ENCODE assay signal across 23 cellular contexts in genomic region chr7:51318001-51318400, GRCh38. TPM values are rescaled to one million over a fixed set of nuclear protein-coding genes. Genes with fewer than 3 reads are reported as not detected.
DNase-seq lines count a peak whose midpoint lies in the region; TF ChIP-seq lines count a peak whose summit lies in the region.
"Had no signal": no experiment of that assay in that cellular context is flagged by ENCODE, and none has a peak within 500 bp of the region (broad histone marks: within the 10 kb centered on the region; RNA-seq: fewer than 3 reads in every experiment).

No MANE protein-coding gene starts in this region.

- CTCF ChIA-PET in MCF 10A (lab: Yijun Ruan, JAX) (interaction anchor here (0.5 to 0.8 kb wide), 3 partner anchors 37 to 653 kb away, joined by 3 to 4 read pairs (median 3); no protein-coding TSS in a partner anchor), mammary epithelial cell (lab: Charles Lee; ENCODE audit: low non-redundant PET) (no interaction called here)

- H2BK15ac ChIP-seq in mesendoderm (replicated peaks; ENCODE audit: low read depth) = no peak overlapping the region

- H3K9me3 ChIP-seq in mammary epithelial cell (replicated peaks; ENCODE audit: insufficient read depth, low read length) (no peaks in the 10 kb centered on the region), endodermal cell (ENCODE audit: control insufficient read depth, low read length) (no peaks in the 10 kb centered on the region), transverse colon (no peaks in the 10 kb centered on the region)
- H3K9me3 ChIP-seq: mucosa of descending colon had no signal

- in situ Hi-C loops in mammary epithelial cell (cut with MboI; ENCODE audit: low sequenced_read_pairs in 2 of 2) (no loop called here), transverse colon (cut with MboI; ENCODE audit: low pct_ligation_motif_present in 1 of 4, low pct_unique_long_range_greater_than_20kb in 1 of 4, low sequenced_read_pairs in 3 of 4) (no loop called here)

- H2AK5ac ChIP-seq in mesendoderm (ENCODE audit: low read length) = no peak overlapping the region

- no peak overlapping the region for H2AFZ ChIP-seq in mammary epithelial cell (ENCODE audit: low read depth, low read length)

- H3K4me3 Mint-ChIP-seq in MCF 10A (ENCODE audit: unreplicated experiment) (peak overlapping the region; percentile 85), endodermal cell (peak overlapping the region; percentile 78), nephron (peak overlapping the region; percentile 81 to 89 (median 85))

- H3K9me3 Mint-ChIP-seq in MCF 10A (ENCODE audit: unreplicated experiment) (no peaks in the 10 kb centered on the region), endodermal cell (no peaks in the 10 kb centered on the region), nephron (no peaks in the 10 kb centered on the region)

- H3K27ac ChIP-seq in mammary epithelial cell (ENCODE audit: insufficient read depth, low read depth, low read length) (no peak overlapping the region), endodermal cell (ENCODE audit: low read depth, low read length) (no peak overlapping the region), transverse colon (peak overlapping the region in 3 of 4 donors; percentile 79 to 88 (median 85)), mesendoderm (ENCODE audit: low read depth, low read length) (no peak overlapping the region)
- H3K27ac ChIP-seq: cardiac muscle cell, epithelial cell of prostate had no signal

- no peak overlapping the region for H3K4me3 ChIP-seq in mammary epithelial cell (replicated peaks in 1 of 3; ENCODE audit: insufficient read depth in 1 of 3, low read depth in 2 of 3, low read length in 3 of 3)
- H3K4me3 ChIP-seq in endodermal cell (ENCODE audit: low read length) = no peak overlapping the region
- H3K4me3 ChIP-seq in transverse colon = peak overlapping the region in 1 of 4 donors; percentile 64
- no peak overlapping the region for H3K4me3 ChIP-seq in mesendoderm (ENCODE audit: low read length)
- H3K4me3 ChIP-seq: mucosa of descending colon had no signal

- POLR2A ChIA-PET in MCF 10A (lab: Yijun Ruan, JAX) = interaction anchor here (1.0 kb wide), 1 partner anchor 37 kb away, joined by 3 read pairs; no protein-coding TSS in a partner anchor

- H3K56ac ChIP-seq in mesendoderm (ENCODE audit: low read length) = no peak overlapping the region

- no peaks in the 10 kb centered on the region for H4K20me1 ChIP-seq in mammary epithelial cell (ENCODE audit: insufficient read depth, low read length)

- H3K4me2 ChIP-seq in mammary epithelial cell (ENCODE audit: insufficient read depth, low read depth, low read length) (no peak overlapping the region), mesendoderm (ENCODE audit: low read length) (no peak overlapping the region)

- no peak overlapping the region for H3K9ac ChIP-seq in mammary epithelial cell (ENCODE audit: insufficient read depth, low read length)
- no peak overlapping the region for H3K9ac ChIP-seq in endodermal cell (ENCODE audit: extremely low read depth, low read length, poor library complexity, severe bottlenecking)
- H3K9ac ChIP-seq in mesendoderm (ENCODE audit: low read length) = no peak overlapping the region

- H3K27me3 ChIP-seq in mammary epithelial cell (ENCODE audit: insufficient read depth, low read length) = peaks cover 11% of the 10 kb centered on the region
- H3K27me3 ChIP-seq in endodermal cell (ENCODE audit: control insufficient read depth, insufficient read depth, low read length, poor library complexity, severe bottlenecking) = peaks cover 31% of the 10 kb centered on the region
- peaks cover 18% of the 10 kb centered on the region for H3K27me3 ChIP-seq in transverse colon
- H3K27me3 ChIP-seq in mesendoderm (ENCODE audit: insufficient read depth, low read length, poor library complexity) = peaks cover 7% of the 10 kb centered on the region

- TF ChIP-seq CTCF in MCF 10A (IDR thresholded peaks at IDR 0.05; ENCODE audit: unreplicated experiment) (no peak), mammary epithelial cell (conservative IDR thresholded peaks at IDR 0.05 in 1 of 2, IDR thresholded peaks at IDR 0.05 in 1 of 2; ENCODE audit: extremely low read depth in 1 of 2, insufficient read depth in 1 of 2, low read depth in 1 of 2, low read length in 2 of 2) (no peak), endodermal cell (conservative IDR thresholded peaks at IDR 0.05) (no peak), nephron (IDR thresholded peaks at IDR 0.05; ENCODE audit: unreplicated experiment in 3 of 3) (no peak), transverse colon (IDR thresholded peaks at IDR 0.05) (no peak)

- H3K23ac ChIP-seq in mesendoderm (ENCODE audit: low read length) = no peak overlapping the region

- peaks cover 11% of the 10 kb centered on the region for H3K4me1 Mint-ChIP-seq in MCF 10A (ENCODE audit: insufficient read depth, unreplicated experiment)
- H3K4me1 Mint-ChIP-seq in endodermal cell = peaks cover 37% of the 10 kb centered on the region
- peaks cover 22% of the 10 kb centered on the region for H3K4me1 Mint-ChIP-seq in nephron

- no peak overlapping the region for H4K5ac ChIP-seq in mesendoderm (ENCODE audit: low read length)

- no peaks in the 10 kb centered on the region for H3K36me3 ChIP-seq in mammary epithelial cell (ENCODE audit: insufficient read depth, low read length)
- no peaks in the 10 kb centered on the region for H3K36me3 ChIP-seq in endodermal cell (ENCODE audit: control insufficient read depth, insufficient read depth, low read length)
- no peaks in the 10 kb centered on the region for H3K36me3 ChIP-seq in transverse colon
- H3K36me3 ChIP-seq in mesendoderm (ENCODE audit: control insufficient read depth, insufficient read depth, low read length) = no peaks in the 10 kb centered on the region
- H3K36me3 ChIP-seq: cardiac muscle cell had no signal

- no peak overlapping the region for H3K4ac ChIP-seq in mesendoderm (ENCODE audit: low read depth, low read length)

- H3K27ac Mint-ChIP-seq in MCF 10A (ENCODE audit: low read depth, unreplicated experiment) = no peak overlapping the region
- no peak overlapping the region for H3K27ac Mint-ChIP-seq in endodermal cell
- H3K27ac Mint-ChIP-seq in nephron = no peak overlapping the region

- no peak overlapping the region for H2BK5ac ChIP-seq in mesendoderm (ENCODE audit: low read length)

- H3K4me1 ChIP-seq in mammary epithelial cell (ENCODE audit: insufficient read depth, low read length) (peaks cover 14% of the 10 kb centered on the region), endodermal cell (ENCODE audit: control insufficient read depth, insufficient read depth, low read length) (peaks cover 23% of the 10 kb centered on the region), transverse colon (peaks cover 0 to 42% (median 23%) of the 10 kb centered on the region in 4 donors), mesendoderm (ENCODE audit: control insufficient read depth, low read depth, low read length) (no peaks in the 10 kb centered on the region)

- no peak for DNase-seq in MCF 10A (ENCODE audit: unreplicated experiment)
- DNase-seq in mammary epithelial cell = no peak
- DNase-seq in endodermal cell = no peak
- no peak for DNase-seq in transverse colon
- DNase-seq in amygdala (lab: John Stamatoyannopoulos, UW) = no peak
- no peak for DNase-seq in AML-193 (lab: John Stamatoyannopoulos, UW)
- DNase-seq in mesendoderm = no peak
- DNase-seq: activated CD4-positive, alpha-beta T cell treated with anti-CD3 and anti-CD28 coated beads for 1 hour; activated CD8-positive, alpha-beta memory T cell treated with anti-CD3 and anti-CD28 coated beads for 24 hours; dermis blood vessel endothelial cell; foreskin fibroblast; hypothalamus; left cardiac atrium; MV-4-11; NCI-H187; NCI-H510A treated with DMSO at 0.1 percent for 48 hours; T1000 had no signal

- no peak overlapping the region for H3K18ac ChIP-seq in mesendoderm (ENCODE audit: low read length)

- intact Hi-C loops in MCF 10A (cut with micrococcal nuclease) (loop anchor here (5.0 kb wide), 1 partner anchor 34 kb away; no protein-coding TSS in a partner anchor), mammary epithelial cell (cut with micrococcal nuclease) (no loop called here), transverse colon (cut with DNase I; ENCODE audit: low total_unique reads) (no loop called here)

- no peaks in the 10 kb centered on the region for H3K79me1 ChIP-seq in mesendoderm (ENCODE audit: low read length)

- no TSS peak for BruUV-seq in MCF 10A (replicated peaks; lab: Mats Ljungman, UMichigan)
- no TSS peak for BruUV-seq in mammary epithelial cell (replicated peaks; lab: Mats Ljungman, UMichigan)

- peaks cover 6% of the 10 kb centered on the region for H3K36me3 Mint-ChIP-seq in MCF 10A (ENCODE audit: insufficient read depth, unreplicated experiment)
- no peaks in the 10 kb centered on the region for H3K36me3 Mint-ChIP-seq in endodermal cell (ENCODE audit: low read depth)
- H3K36me3 Mint-ChIP-seq in nephron (ENCODE audit: low read depth) = no peaks in the 10 kb centered on the region

- H3K79me2 ChIP-seq in mammary epithelial cell (ENCODE audit: insufficient read depth, low read length) = no peaks in the 10 kb centered on the region
- no peaks in the 10 kb centered on the region for H3K79me2 ChIP-seq in mesendoderm (ENCODE audit: control insufficient read depth, insufficient read depth, low read length)

- no peaks in the 10 kb centered on the region for H3K27me3 Mint-ChIP-seq in MCF 10A (ENCODE audit: insufficient read depth, unreplicated experiment)
- peaks cover 62% of the 10 kb centered on the region for H3K27me3 Mint-ChIP-seq in endodermal cell (ENCODE audit: insufficient read depth)
- H3K27me3 Mint-ChIP-seq in nephron (ENCODE audit: low read depth) = peaks cover 82% of the 10 kb centered on the region

- TF ChIP-seq EP300 in transverse colon (IDR thresholded peaks at IDR 0.05; ENCODE audit: low read depth) = no peak

- no peak overlapping the region for H2BK120ac ChIP-seq in mesendoderm (ENCODE audit: low read depth, low read length)

- no peak overlapping the region for H4K8ac ChIP-seq in mesendoderm (ENCODE audit: low read depth, low read length)

- TF ChIP-seq POLR2A in transverse colon (IDR thresholded peaks at IDR 0.05) = no peak

- 90% methylated on average over 4 of the region's 9 CpGs for WGBS in mammary epithelial cell (ENCODE audit: low coverage, missing lambda C conversion rate)
- WGBS in endodermal cell (ENCODE audit: insufficient coverage in 1 of 2, insufficient read length in 1 of 2), 2 experiments = 84 to 93% methylated on average over 8 to 9 of the region's 9 CpGs
- 94% methylated on average over 9 of the region's 9 CpGs; no CpG with 5 or more reads in 1 of the 2 donors for WGBS in transverse colon (ENCODE audit: low coverage in 1 of 2), 2 donors
- no CpG with 5 or more reads among the region's 9 CpGs for WGBS in mesendoderm (ENCODE audit: extremely low coverage, insufficient coverage, low lambda C conversion rate)

- dilution Hi-C loops in mammary epithelial cell (cut with HindIII; ENCODE audit: low sequenced_read_pairs) = no loop called here

RNA-seq across cellular contexts. Expression of gene COBL, which starts 1.4 kb away (rescaled TPM):
- total RNA-seq in MCF 10A (2022) = 7.3 and 12.3 TPM in 2 replicates
- 1 to 10 TPM in 1 of 2 donors, not detected in 1; 3.0 TPM for total RNA-seq in mammary epithelial cell
- 0.11 TPM for polyA plus RNA-seq in mammary epithelial cell
- not detected for polyA minus RNA-seq in mammary epithelial cell
- 10 to 100 TPM; 27.5 to 28.3 TPM for total RNA-seq in endodermal cell
- 4.2 TPM for polyA plus RNA-seq in endodermal cell (2013, experiment 1 of 2)
- 3.6 TPM for polyA plus RNA-seq in endodermal cell (2013, experiment 2 of 2)
- total RNA-seq in transverse colon = 100 to 1,000 TPM in 1 of 4 donors, 10 to 100 TPM in 3; 62.4 to 114 (median 72.2) TPM
- polyA plus RNA-seq in mesendoderm (2013, experiment 1 of 2) = 6.7 TPM
- polyA plus RNA-seq in mesendoderm (2013, experiment 2 of 2) = 7.5 TPM
- total RNA-seq: A673, RPMI7951 had no signal

Comparison
In these comparisons a context has a peak if more than half of its experiments do, and no peak if none do; other contexts are left out.
1. H3K27ac ChIP-seq: peak in transverse colon (3 of 4); none in mammary epithelial cell (single experiment), endodermal cell (single experiment) and mesendoderm (single experiment).
2. Peak in every context shown above with its lines, with median percentiles within 50 percentile points of each other: H3K4me3 Mint-ChIP-seq.